Comparison of ENCODE assay signal across 15 cellular contexts in the genomic region with DNA sequence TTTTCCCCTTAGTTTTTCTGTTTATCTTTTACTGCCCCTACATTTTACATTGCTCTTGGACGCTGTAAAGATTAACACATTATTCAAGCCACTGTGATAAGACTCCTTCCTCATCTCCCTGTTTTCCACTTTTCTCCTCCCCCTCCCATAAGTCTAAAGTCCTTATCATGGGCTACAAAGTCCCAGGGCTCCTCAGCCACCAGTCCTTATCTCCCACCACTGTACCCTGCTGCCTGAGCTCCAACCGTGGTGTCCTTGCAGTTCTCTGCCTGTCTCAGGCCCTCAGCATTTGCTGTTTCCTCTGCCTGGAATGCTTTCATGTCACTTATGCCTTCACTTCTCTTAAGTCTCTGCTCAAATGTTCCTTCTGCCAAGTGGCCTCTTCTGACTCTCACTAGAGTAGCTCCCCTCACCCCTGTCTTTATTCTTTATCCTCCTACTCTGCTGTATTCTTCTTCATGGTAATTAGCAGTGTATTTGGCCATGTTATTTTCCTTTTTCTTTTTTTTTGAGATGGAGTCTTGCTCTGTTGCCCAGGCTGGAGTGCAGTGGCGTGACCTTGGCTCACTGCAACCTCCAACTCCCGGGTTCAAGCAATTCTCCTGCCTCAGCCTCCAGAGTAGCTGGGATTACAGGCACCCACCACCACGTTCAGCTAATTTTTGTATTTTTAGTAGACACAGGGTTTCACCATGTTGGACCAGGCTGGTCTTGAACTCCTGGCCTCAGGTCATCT. TPM values are rescaled to one million over a fixed set of nuclear protein-coding genes. Genes with fewer than 3 reads are reported as not detected.
DNase-seq lines count a peak whose midpoint lies in the region; ATAC-seq and TF ChIP-seq lines count a peak whose summit lies in the region.
"Had no signal": no experiment of that assay in that cellular context is flagged by ENCODE, and none has a peak within 500 bp of the region (broad histone marks: within the 10 kb centered on the region; RNA-seq: fewer than 3 reads in every experiment).

No MANE protein-coding gene starts in this region.

- H3K4me1 Mint-ChIP-seq in activated CD4-positive, alpha-beta T cell treated with anti-CD3 and anti-CD28 coated beads, Interleukin-2, amount 10 ng/mL, durations not matched to agents 7 days and 5 days = peaks cover 32% of the 10 kb centered on the region
- peaks cover 11% of the 10 kb centered on the region for H3K4me1 Mint-ChIP-seq in activated naive CD8-positive, alpha-beta T cell treated with anti-CD3 and anti-CD28 coated beads, Interleukin-2, amount 50 U/mL, for 24 hours

- WGBS in spleen, 5 donors = 70 to 82% (median 77%) methylated on average over 5 of the region's 5 CpGs

- no peak for ATAC-seq in activated naive CD8-positive, alpha-beta T cell treated with anti-CD3 and anti-CD28 coated beads, Interleukin-2, amount 50 U/mL, for 24 hours

- no peak for TF ChIP-seq POLR2A in spleen (IDR thresholded peaks at IDR 0.05)

- peaks cover 57% of the 10 kb centered on the region for H3K36me3 Mint-ChIP-seq in activated CD4-positive, alpha-beta T cell treated with anti-CD3 and anti-CD28 coated beads, Interleukin-2, amount 10 ng/mL, durations not matched to agents 7 days and 5 days (ENCODE audit: low read depth)
- H3K36me3 Mint-ChIP-seq in activated naive CD8-positive, alpha-beta T cell treated with anti-CD3 and anti-CD28 coated beads, Interleukin-2, amount 50 U/mL, for 24 hours (ENCODE audit: low read depth) = peaks cover 43% of the 10 kb centered on the region

- CTCF ChIA-PET in activated CD4-positive, alpha-beta T cell treated with anti-CD3 and anti-CD28 coated beads, Interleukin-2, amount 10 ng/mL, durations not matched to agents 7 days and 5 days (lab: Charles Lee) = interaction anchor here (1.7 kb wide), 1 partner anchor 17 kb away, joined by 4 read pairs; the partner anchor contains the start of gene NUP43

- peak overlapping the region; percentile 14 for H3K4me3 Mint-ChIP-seq in activated CD4-positive, alpha-beta T cell treated with anti-CD3 and anti-CD28 coated beads, Interleukin-2, amount 10 ng/mL, durations not matched to agents 7 days and 5 days
- H3K4me3 Mint-ChIP-seq in activated naive CD8-positive, alpha-beta T cell treated with anti-CD3 and anti-CD28 coated beads, Interleukin-2, amount 50 U/mL, for 24 hours = no peak overlapping the region

- no peaks in the 10 kb centered on the region for H3K27me3 ChIP-seq in spleen (replicated peaks in 1 of 7)
- H3K27me3 ChIP-seq: Peyer's patch had no signal

- H3K4me1 ChIP-seq in spleen = peaks cover 0 to 40% (median 20%) of the 10 kb centered on the region in 6 donors
- H3K4me1 ChIP-seq: Peyer's patch had no signal

- H3K9me3 Mint-ChIP-seq in activated CD4-positive, alpha-beta T cell treated with anti-CD3 and anti-CD28 coated beads, Interleukin-2, amount 10 ng/mL, durations not matched to agents 7 days and 5 days = no peaks in the 10 kb centered on the region
- no peaks in the 10 kb centered on the region for H3K9me3 Mint-ChIP-seq in activated naive CD8-positive, alpha-beta T cell treated with anti-CD3 and anti-CD28 coated beads, Interleukin-2, amount 50 U/mL, for 24 hours

- no peaks in the 10 kb centered on the region for H3K27me3 Mint-ChIP-seq in activated CD4-positive, alpha-beta T cell treated with anti-CD3 and anti-CD28 coated beads, Interleukin-2, amount 10 ng/mL, durations not matched to agents 7 days and 5 days
- H3K27me3 Mint-ChIP-seq in activated naive CD8-positive, alpha-beta T cell treated with anti-CD3 and anti-CD28 coated beads, Interleukin-2, amount 50 U/mL, for 24 hours = no peaks in the 10 kb centered on the region

- no peak for TF ChIP-seq CTCF in spleen (IDR thresholded peaks at IDR 0.05 in 8 of 11, conservative IDR thresholded peaks at IDR 0.05 in 3 of 11)

- peaks cover 0 to 95% (median 64%) of the 10 kb centered on the region in 6 donors for H3K36me3 ChIP-seq in spleen

- POLR2A ChIA-PET in activated CD4-positive, alpha-beta T cell treated with anti-CD3 and anti-CD28 coated beads, Interleukin-2, amount 10 ng/mL, durations not matched to agents 7 days and 5 days (lab: Charles Lee) = no interaction called here

- peak overlapping the region; percentile 23 to 83 (median 65) for H3K27ac ChIP-seq in spleen

- peak overlapping the region; percentile 83 for H3K27ac Mint-ChIP-seq in activated CD4-positive, alpha-beta T cell treated with anti-CD3 and anti-CD28 coated beads, Interleukin-2, amount 10 ng/mL, durations not matched to agents 7 days and 5 days
- peak overlapping the region; percentile 64 for H3K27ac Mint-ChIP-seq in activated naive CD8-positive, alpha-beta T cell treated with anti-CD3 and anti-CD28 coated beads, Interleukin-2, amount 50 U/mL, for 24 hours

- intact Hi-C loops in spleen (cut with DNase I; ENCODE audit: low total_unique reads) = no loop called here

- DNase-seq in activated CD4-positive, alpha-beta T cell treated with anti-CD3 and anti-CD28 coated beads, Interleukin-2, amount 10 ng/mL, durations not matched to agents 7 days and 5 days = no peak
- no peak for DNase-seq in activated CD4-positive, alpha-beta T cell treated with anti-CD3 and anti-CD28 coated beads for 4 hours
- DNase-seq in OCI-M1 (lab: John Stamatoyannopoulos, UW) (peak; percentile 98), spleen (peak; percentile 56), NCI-H187 (lab: John Stamatoyannopoulos, UW) (no peak), SW480 (ENCODE audit: low spot score) (no peak), retina (no peak)
- DNase-seq in activated naive CD8-positive, alpha-beta T cell treated with anti-CD3 and anti-CD28 coated beads, Interleukin-2, amount 50 U/mL, for 24 hours = no peak
- DNase-seq: ACHN, anterior cingulate cortex, HCEC 1CT, NCI-H345, Peyer's patch had no signal

- no peaks in the 10 kb centered on the region for H3K9me3 ChIP-seq in spleen
- H3K9me3 ChIP-seq: Peyer's patch had no signal

- no peak overlapping the region for H3K4me3 ChIP-seq in spleen
- H3K4me3 ChIP-seq: lung, Peyer's patch, skin epidermis had no signal

RNA-seq across cellular contexts. Expression of gene LATS1, which starts 10.8 kb away (rescaled TPM):
- total RNA-seq in activated CD4-positive, alpha-beta T cell treated with anti-CD3 and anti-CD28 coated beads, Interleukin-2, amount 10 ng/mL, durations not matched to agents 7 days and 5 days = 10 to 100 TPM; 34.9 to 37.3 TPM
- 10 to 100 TPM; 29.3 to 40.9 (median 33.8) TPM for total RNA-seq in spleen
- 1 to 10 TPM; 5.0 to 7.4 (median 6.2) TPM for polyA plus RNA-seq in spleen

RNA-seq across cellular contexts. Expression of gene NUP43, which starts 17.7 kb away (rescaled TPM):
- total RNA-seq in activated CD4-positive, alpha-beta T cell treated with anti-CD3 and anti-CD28 coated beads, Interleukin-2, amount 10 ng/mL, durations not matched to agents 7 days and 5 days = 10 to 100 TPM; 59.9 to 74.6 TPM
- total RNA-seq in spleen = 10 to 100 TPM; 31.0 to 49.1 (median 41.6) TPM
- polyA plus RNA-seq in spleen = 10 to 100 TPM in 2 of 3 donors, 1 to 10 TPM in 1; 8.6 to 13.3 (median 10.5) TPM

RNA-seq across cellular contexts. Expression of gene PCMT1, which starts 20.9 kb away (rescaled TPM):
- 10 to 100 TPM; 86.2 to 93.9 TPM for total RNA-seq in activated CD4-positive, alpha-beta T cell treated with anti-CD3 and anti-CD28 coated beads, Interleukin-2, amount 10 ng/mL, durations not matched to agents 7 days and 5 days
- 10 to 100 TPM; 40.9 to 66.7 (median 53.4) TPM for total RNA-seq in spleen
- polyA plus RNA-seq in spleen = 10 to 100 TPM; 22.0 to 38.0 (median 33.0) TPM

Comparison
In these comparisons a context has a peak if more than half of its experiments do, and no peak if none do; other contexts are left out.
1. DNase-seq: peak in OCI-M1 (single experiment) and spleen (single experiment); none in activated CD4-positive, alpha-beta T cell treated with anti-CD3 and anti-CD28 coated beads, Interleukin-2, amount 10 ng/mL, durations not matched to agents 7 days and 5 days (single experiment), activated CD4-positive, alpha-beta T cell treated with anti-CD3 and anti-CD28 coated beads for 4 hours (0 of 2), activated naive CD8-positive, alpha-beta T cell treated with anti-CD3 and anti-CD28 coated beads, Interleukin-2, amount 50 U/mL, for 24 hours (single experiment), NCI-H187 (0 of 2), SW480 (single experiment) and retina (single experiment).